1 cellular context compared by ENCODE assay signal in the genomic region with DNA sequence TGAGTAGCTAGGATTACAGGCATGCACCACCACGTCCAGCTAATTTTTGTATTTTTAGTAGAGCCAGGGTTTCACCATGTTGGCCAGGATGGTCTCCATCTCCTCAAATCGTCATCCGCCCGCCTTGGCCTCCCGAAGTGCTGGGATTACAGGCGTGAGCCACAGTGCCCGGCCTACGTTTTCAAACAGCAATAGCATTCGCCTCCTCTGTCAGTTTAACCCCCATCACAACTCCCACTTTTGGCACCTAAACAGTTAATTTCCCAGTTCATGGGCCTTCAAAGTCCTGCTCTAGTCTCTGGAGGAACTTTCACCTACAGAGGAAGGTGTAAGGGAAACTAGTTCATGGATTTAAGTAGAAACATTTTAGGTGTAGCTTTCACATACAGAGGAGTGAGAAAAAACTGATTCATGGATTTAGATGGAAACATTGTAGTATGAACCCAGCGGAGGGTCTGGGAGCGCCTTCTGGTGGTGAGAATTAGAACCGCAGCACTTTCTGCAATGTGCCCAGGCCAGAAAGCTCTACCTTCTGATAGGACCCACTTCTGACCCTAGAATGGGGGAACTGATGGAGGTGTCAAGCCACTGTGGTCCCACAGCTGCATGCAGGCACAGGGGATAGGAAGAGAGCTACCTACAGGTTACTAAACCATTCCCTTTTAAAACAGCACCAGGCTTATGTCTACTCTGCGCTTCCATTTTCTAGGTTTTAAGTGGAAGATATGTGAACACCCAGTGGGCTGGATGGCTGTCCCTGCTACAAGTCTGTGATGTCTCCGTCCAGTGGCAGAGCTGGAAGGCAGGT.
A peak's percentile ranks its signal among the peaks of the same experiment; 100 is the strongest.
TF ChIP-seq lines count a peak whose summit lies in the region.

No MANE protein-coding gene starts in this region.

TF ChIP-seq in HepG2, 621 proteins besides CTCF, POLR2A, EP300 and RAD21 (continues in another document):
- TF ChIP-seq, protein P1, sequence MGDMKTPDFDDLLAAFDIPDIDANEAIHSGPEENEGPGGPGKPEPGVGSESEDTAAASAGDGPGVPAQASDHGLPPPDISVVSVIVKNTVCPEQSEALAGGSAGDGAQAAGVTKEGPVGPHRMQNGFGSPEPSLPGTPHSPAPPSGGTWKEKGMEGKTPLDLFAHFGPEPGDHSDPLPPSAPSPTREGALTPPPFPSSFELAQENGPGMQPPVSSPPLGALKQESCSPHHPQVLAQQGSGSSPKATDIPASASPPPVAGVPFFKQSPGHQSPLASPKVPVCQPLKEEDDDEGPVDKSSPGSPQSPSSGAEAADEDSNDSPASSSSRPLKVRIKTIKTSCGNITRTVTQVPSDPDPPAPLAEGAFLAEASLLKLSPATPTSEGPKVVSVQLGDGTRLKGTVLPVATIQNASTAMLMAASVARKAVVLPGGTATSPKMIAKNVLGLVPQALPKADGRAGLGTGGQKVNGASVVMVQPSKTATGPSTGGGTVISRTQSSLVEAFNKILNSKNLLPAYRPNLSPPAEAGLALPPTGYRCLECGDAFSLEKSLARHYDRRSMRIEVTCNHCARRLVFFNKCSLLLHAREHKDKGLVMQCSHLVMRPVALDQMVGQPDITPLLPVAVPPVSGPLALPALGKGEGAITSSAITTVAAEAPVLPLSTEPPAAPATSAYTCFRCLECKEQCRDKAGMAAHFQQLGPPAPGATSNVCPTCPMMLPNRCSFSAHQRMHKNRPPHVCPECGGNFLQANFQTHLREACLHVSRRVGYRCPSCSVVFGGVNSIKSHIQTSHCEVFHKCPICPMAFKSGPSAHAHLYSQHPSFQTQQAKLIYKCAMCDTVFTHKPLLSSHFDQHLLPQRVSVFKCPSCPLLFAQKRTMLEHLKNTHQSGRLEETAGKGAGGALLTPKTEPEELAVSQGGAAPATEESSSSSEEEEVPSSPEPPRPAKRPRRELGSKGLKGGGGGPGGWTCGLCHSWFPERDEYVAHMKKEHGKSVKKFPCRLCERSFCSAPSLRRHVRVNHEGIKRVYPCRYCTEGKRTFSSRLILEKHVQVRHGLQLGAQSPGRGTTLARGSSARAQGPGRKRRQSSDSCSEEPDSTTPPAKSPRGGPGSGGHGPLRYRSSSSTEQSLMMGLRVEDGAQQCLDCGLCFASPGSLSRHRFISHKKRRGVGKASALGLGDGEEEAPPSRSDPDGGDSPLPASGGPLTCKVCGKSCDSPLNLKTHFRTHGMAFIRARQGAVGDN (CRISPR knock-in tag; IDR thresholded peaks at IDR 0.05), result 0 out of 2 replicates have a peak, but pooled peaks have one; percentile 17
- TF ChIP-seq ZNF124 (CRISPR knock-in tag; IDR thresholded peaks at IDR 0.05) (0 out of 2 replicates have a peak, but pooled peaks have one; percentile 17), HDAC1 (CRISPR knock-in tag; IDR thresholded peaks at IDR 0.05) (no peak), SPEN (CRISPR knock-in tag; IDR thresholded peaks at IDR 0.05; ENCODE audit: low read depth) (peak; percentile 27; the same call in 1 of the 2 replicates), KAT8 (CRISPR knock-in tag; IDR thresholded peaks at IDR 0.05) (peak; percentile 61), HOXA5 (CRISPR knock-in tag; IDR thresholded peaks at IDR 0.05) (0 out of 2 replicates have a peak, but pooled peaks have one; percentile 40), ZNF138 (CRISPR knock-in tag; IDR thresholded peaks at IDR 0.05; ENCODE audit: low read depth) (no peak), FOSL2 (CRISPR knock-in tag; IDR thresholded peaks at IDR 0.05) (peak; percentile 16; the same call in 1 of the 2 replicates), FOXA3 (CRISPR knock-in tag; IDR thresholded peaks at IDR 0.05) (peak; percentile 19; the same call in 1 of the 2 replicates), SAP130 (CRISPR knock-in tag; IDR thresholded peaks at IDR 0.05; ENCODE audit: low read depth) (peak; percentile 39; the same call in 1 of the 2 replicates), SMAD3 (CRISPR knock-in tag; IDR thresholded peaks at IDR 0.05) (peak; percentile 49; the same call in 1 of the 2 replicates), STAG1 (CRISPR knock-in tag; IDR thresholded peaks at IDR 0.05) (peak; percentile 96), KDM2A (CRISPR knock-in tag; IDR thresholded peaks at IDR 0.05; ENCODE audit: borderline replicate concordance, low read depth) (peak; percentile 38; the same call in 1 of the 2 replicates), CHD4 (IDR thresholded peaks at IDR 0.05; ENCODE audit: borderline replicate concordance, low read length) (peak; percentile 70; the same call in 1 of the 2 replicates), PAWR (CRISPR knock-in tag; IDR thresholded peaks at IDR 0.05; ENCODE audit: borderline replicate concordance) (no peak), ZNF891 (CRISPR knock-in tag; IDR thresholded peaks at IDR 0.05) (no peak), PRMT3 (CRISPR knock-in tag; IDR thresholded peaks at IDR 0.05; ENCODE audit: borderline replicate concordance, low read depth) (no peak), GATAD2A (CRISPR knock-in tag; IDR thresholded peaks at IDR 0.05) (peak; percentile 57), MIXL1 (CRISPR knock-in tag; IDR thresholded peaks at IDR 0.05) (0 out of 2 replicates have a peak, but pooled peaks have one; percentile 30), ZNF780A (CRISPR knock-in tag; IDR thresholded peaks at IDR 0.05) (no peak), THAP11 (CRISPR knock-in tag; IDR thresholded peaks at IDR 0.05) (0 out of 2 replicates have a peak, but pooled peaks have one; percentile 27), HOXA3 (CRISPR knock-in tag; IDR thresholded peaks at IDR 0.05) (0 out of 2 replicates have a peak, but pooled peaks have one; percentile 38), MZF1 (CRISPR knock-in tag; IDR thresholded peaks at IDR 0.05; ENCODE audit: borderline replicate concordance) (no peak), HIVEP1 (CRISPR knock-in tag; IDR thresholded peaks at IDR 0.05) (0 out of 2 replicates have a peak, but pooled peaks have one; percentile 24), TEAD3 (CRISPR knock-in tag; optimal IDR thresholded peaks at IDR 0.05; ENCODE audit: borderline replicate concordance) (peak; percentile 57), FOSL1 (CRISPR knock-in tag; IDR thresholded peaks at IDR 0.05; ENCODE audit: borderline replicate concordance) (no peak), TGIF2 (CRISPR knock-in tag; IDR thresholded peaks at IDR 0.05) (0 out of 2 replicates have a peak, but pooled peaks have one; percentile 42), ZFP1 (CRISPR knock-in tag; IDR thresholded peaks at IDR 0.05) (no peak), ZNF749 (CRISPR knock-in tag; IDR thresholded peaks at IDR 0.05; ENCODE audit: borderline replicate concordance) (no peak)
- TF ChIP-seq, protein P2, sequence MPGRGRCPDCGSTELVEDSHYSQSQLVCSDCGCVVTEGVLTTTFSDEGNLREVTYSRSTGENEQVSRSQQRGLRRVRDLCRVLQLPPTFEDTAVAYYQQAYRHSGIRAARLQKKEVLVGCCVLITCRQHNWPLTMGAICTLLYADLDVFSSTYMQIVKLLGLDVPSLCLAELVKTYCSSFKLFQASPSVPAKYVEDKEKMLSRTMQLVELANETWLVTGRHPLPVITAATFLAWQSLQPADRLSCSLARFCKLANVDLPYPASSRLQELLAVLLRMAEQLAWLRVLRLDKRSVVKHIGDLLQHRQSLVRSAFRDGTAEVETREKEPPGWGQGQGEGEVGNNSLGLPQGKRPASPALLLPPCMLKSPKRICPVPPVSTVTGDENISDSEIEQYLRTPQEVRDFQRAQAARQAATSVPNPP (CRISPR knock-in tag; IDR thresholded peaks at IDR 0.05), result no peak
- TF ChIP-seq, protein P3, sequence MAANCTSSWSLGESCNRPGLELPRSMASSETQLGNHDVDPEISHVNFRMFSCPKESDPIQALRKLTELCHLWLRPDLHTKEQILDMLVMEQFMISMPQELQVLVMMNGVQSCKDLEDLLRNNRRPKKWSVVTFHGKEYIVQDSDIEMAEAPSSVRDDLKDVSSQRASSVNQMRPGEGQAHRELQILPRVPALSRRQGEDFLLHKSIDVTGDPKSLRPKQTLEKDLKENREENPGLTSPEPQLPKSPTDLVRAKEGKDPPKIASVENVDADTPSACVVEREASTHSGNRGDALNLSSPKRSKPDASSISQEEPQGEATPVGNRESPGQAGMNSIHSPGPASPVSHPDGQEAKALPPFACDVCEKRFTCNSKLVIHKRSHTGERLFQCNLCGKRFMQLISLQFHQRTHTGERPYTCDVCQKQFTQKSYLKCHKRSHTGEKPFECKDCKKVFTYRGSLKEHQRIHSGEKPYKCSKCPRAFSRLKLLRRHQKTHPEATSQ (CRISPR knock-in tag; IDR thresholded peaks at IDR 0.05; ENCODE audit: borderline replicate concordance), result no peak
- TF ChIP-seq, protein P4, sequence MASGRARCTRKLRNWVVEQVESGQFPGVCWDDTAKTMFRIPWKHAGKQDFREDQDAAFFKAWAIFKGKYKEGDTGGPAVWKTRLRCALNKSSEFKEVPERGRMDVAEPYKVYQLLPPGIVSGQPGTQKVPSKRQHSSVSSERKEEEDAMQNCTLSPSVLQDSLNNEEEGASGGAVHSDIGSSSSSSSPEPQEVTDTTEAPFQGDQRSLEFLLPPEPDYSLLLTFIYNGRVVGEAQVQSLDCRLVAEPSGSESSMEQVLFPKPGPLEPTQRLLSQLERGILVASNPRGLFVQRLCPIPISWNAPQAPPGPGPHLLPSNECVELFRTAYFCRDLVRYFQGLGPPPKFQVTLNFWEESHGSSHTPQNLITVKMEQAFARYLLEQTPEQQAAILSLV (CRISPR knock-in tag; IDR thresholded peaks at IDR 0.05; ENCODE audit: borderline replicate concordance), result peak; percentile 50; the same call in 1 of the 2 replicates
- TF ChIP-seq, protein P5, sequence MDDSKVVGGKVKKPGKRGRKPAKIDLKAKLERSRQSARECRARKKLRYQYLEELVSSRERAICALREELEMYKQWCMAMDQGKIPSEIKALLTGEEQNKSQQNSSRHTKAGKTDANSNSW (CRISPR knock-in tag; IDR thresholded peaks at IDR 0.05; ENCODE audit: borderline replicate concordance), result no peak
- TF ChIP-seq, protein P6, sequence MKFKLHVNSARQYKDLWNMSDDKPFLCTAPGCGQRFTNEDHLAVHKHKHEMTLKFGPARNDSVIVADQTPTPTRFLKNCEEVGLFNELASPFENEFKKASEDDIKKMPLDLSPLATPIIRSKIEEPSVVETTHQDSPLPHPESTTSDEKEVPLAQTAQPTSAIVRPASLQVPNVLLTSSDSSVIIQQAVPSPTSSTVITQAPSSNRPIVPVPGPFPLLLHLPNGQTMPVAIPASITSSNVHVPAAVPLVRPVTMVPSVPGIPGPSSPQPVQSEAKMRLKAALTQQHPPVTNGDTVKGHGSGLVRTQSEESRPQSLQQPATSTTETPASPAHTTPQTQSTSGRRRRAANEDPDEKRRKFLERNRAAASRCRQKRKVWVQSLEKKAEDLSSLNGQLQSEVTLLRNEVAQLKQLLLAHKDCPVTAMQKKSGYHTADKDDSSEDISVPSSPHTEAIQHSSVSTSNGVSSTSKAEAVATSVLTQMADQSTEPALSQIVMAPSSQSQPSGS (CRISPR knock-in tag; IDR thresholded peaks at IDR 0.05), result peak; percentile 44; the same call in 1 of the 2 replicates
- TF ChIP-seq, protein P7, sequence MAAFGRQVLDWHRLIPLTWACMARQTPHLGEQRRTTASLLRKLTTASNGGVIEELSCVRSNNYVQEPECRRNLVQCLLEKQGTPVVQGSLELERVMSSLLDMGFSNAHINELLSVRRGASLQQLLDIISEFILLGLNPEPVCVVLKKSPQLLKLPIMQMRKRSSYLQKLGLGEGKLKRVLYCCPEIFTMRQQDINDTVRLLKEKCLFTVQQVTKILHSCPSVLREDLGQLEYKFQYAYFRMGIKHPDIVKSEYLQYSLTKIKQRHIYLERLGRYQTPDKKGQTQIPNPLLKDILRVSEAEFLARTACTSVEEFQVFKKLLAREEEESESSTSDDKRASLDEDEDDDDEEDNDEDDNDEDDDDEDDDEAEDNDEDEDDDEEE (CRISPR knock-in tag; IDR thresholded peaks at IDR 0.05), result peak; percentile 82; the same call in 1 of the 2 replicates
- TF ChIP-seq, protein P8, sequence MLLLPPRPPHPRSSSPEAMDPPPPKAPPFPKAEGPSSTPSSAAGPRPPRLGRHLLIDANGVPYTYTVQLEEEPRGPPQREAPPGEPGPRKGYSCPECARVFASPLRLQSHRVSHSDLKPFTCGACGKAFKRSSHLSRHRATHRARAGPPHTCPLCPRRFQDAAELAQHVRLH (CRISPR knock-in tag; IDR thresholded peaks at IDR 0.05; ENCODE audit: borderline replicate concordance, low read depth), result peak; percentile 67; the same call in 1 of the 2 replicates
- TF ChIP-seq, protein P9, sequence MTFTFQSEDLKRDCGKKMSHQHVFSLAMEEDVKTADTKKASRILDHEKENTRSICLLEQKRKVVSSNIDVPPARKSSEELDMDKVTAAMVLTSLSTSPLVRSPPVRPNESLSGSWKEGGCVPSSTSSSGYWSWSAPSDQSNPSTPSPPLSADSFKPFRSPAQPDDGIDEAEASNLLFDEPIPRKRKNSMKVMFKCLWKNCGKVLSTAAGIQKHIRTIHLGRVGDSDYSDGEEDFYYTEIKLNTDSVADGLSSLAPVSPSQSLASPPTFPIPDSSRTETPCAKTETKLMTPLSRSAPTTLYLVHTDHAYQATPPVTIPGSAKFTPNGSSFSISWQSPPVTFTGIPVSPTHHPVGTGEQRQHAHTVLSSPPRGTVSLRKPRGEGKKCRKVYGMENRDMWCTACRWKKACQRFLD (CRISPR knock-in tag; IDR thresholded peaks at IDR 0.05; ENCODE audit: borderline replicate concordance), result no peak
- TF ChIP-seq, protein P10, sequence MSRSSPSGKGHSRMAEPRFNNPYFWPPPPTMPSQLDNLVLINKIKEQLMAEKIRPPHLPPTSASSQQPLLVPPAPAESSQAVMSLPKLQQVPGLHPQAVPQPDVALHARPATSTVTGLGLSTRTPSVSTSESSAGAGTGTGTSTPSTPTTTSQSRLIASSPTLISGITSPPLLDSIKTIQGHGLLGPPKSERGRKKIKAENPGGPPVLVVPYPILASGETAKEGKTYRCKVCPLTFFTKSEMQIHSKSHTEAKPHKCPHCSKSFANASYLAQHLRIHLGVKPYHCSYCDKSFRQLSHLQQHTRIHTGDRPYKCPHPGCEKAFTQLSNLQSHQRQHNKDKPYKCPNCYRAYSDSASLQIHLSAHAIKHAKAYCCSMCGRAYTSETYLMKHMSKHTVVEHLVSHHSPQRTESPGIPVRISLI (CRISPR knock-in tag; IDR thresholded peaks at IDR 0.05; ENCODE audit: borderline replicate concordance), result peak; percentile 40; the same call in 1 of the 2 replicates
- TF ChIP-seq, protein P11, sequence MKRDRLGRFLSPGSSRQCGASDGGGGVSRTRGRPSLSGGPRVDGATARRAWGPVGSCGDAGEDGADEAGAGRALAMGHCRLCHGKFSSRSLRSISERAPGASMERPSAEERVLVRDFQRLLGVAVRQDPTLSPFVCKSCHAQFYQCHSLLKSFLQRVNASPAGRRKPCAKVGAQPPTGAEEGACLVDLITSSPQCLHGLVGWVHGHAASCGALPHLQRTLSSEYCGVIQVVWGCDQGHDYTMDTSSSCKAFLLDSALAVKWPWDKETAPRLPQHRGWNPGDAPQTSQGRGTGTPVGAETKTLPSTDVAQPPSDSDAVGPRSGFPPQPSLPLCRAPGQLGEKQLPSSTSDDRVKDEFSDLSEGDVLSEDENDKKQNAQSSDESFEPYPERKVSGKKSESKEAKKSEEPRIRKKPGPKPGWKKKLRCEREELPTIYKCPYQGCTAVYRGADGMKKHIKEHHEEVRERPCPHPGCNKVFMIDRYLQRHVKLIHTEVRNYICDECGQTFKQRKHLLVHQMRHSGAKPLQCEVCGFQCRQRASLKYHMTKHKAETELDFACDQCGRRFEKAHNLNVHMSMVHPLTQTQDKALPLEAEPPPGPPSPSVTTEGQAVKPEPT (CRISPR knock-in tag; IDR thresholded peaks at IDR 0.05; ENCODE audit: low read depth), result no peak
- TF ChIP-seq, protein P12, sequence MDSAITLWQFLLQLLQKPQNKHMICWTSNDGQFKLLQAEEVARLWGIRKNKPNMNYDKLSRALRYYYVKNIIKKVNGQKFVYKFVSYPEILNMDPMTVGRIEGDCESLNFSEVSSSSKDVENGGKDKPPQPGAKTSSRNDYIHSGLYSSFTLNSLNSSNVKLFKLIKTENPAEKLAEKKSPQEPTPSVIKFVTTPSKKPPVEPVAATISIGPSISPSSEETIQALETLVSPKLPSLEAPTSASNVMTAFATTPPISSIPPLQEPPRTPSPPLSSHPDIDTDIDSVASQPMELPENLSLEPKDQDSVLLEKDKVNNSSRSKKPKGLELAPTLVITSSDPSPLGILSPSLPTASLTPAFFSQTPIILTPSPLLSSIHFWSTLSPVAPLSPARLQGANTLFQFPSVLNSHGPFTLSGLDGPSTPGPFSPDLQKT (CRISPR knock-in tag; IDR thresholded peaks at IDR 0.05; ENCODE audit: borderline replicate concordance), result no peak
